ENCODE assay signal across 8 cellular contexts in the genomic region with DNA sequence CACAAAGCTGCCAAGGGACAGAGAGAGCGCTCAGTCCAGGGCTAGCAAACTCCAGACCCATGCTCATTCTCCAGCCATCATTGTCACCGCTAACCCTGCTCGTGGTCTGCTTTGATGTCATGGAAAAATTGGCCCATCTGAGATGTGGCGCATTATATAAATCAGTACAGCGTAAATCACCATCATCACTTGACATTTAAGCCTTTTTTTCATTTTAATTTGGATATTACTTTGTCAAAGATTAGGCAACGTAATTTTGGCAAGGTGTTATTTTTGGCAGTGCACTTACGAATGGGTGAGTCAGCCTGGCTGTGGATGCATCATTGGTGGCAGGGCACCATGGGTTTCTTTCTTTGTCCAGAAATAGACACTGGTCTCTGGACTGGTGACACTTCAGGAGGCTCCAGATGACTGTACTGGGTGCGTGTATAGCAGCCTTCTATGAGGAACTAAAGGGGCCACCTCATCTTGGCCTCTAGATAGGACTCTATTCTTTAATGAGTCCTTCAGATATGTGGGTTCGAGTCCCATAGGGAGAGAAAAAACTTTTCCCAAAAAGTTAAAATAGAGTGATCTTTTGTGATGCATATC.
DNase-seq lines count a peak whose midpoint lies in the region; ATAC-seq and TF ChIP-seq lines count a peak whose summit lies in the region.

No MANE protein-coding gene starts in this region.

- no peak overlapping the region for H2AFZ ChIP-seq in DND-41 (ENCODE audit: low read depth, low read length)

- peaks cover 82% of the 10 kb centered on the region for H3K36me3 ChIP-seq in DND-41 (ENCODE audit: insufficient read depth, low read length)
- no peaks in the 10 kb centered on the region for H3K36me3 ChIP-seq in endocrine pancreas (ENCODE audit: control insufficient read depth, insufficient read depth, low read length)

- H4K20me1 ChIP-seq in DND-41 (ENCODE audit: insufficient read depth, low read length), result 0 out of 2 replicates have a peak, but pooled peaks cover 2% of the 10 kb centered on the region

- peaks cover 99% of the 10 kb centered on the region for H3K79me2 ChIP-seq in DND-41 (ENCODE audit: insufficient read depth, low read length)

- no peak for TF ChIP-seq CTCF in DND-41 (IDR thresholded peaks at IDR 0.05; ENCODE audit: borderline replicate concordance, extremely low read depth, low read length, poor library complexity, severe bottlenecking)

- peak overlapping the region; percentile 61 for H3K27ac ChIP-seq in DND-41 (ENCODE audit: low read length)

- ATAC-seq in DND-41 (ENCODE audit: insufficient read depth, low read depth) (no peak), GM21381 (IDR thresholded peaks at IDR 0.05; ENCODE audit: unreplicated experiment) (peak; percentile 65)

- H3K27me3 ChIP-seq in DND-41 (ENCODE audit: insufficient read depth, low read length, poor library complexity) (no peaks in the 10 kb centered on the region), endocrine pancreas (ENCODE audit: control insufficient read depth, insufficient read depth, low read length) (no peaks in the 10 kb centered on the region)

- no peaks in the 10 kb centered on the region for H3K9me3 ChIP-seq in DND-41 (ENCODE audit: insufficient read depth, low read length, severe bottlenecking)
- no peaks in the 10 kb centered on the region for H3K9me3 ChIP-seq in endocrine pancreas (ENCODE audit: control insufficient read depth, low read length)

- H3K4me1 ChIP-seq in DND-41 (ENCODE audit: insufficient read depth, low read length), result peaks cover 88% of the 10 kb centered on the region
- H3K4me1 ChIP-seq in endocrine pancreas (ENCODE audit: control insufficient read depth, insufficient read depth, low read length), result no peaks in the 10 kb centered on the region

- H3K9ac ChIP-seq in DND-41 (ENCODE audit: low read depth, low read length) (no peak overlapping the region), endocrine pancreas (ENCODE audit: control insufficient read depth, insufficient read depth, low read length) (peak overlapping the region; percentile 6)

- no peak overlapping the region for H3K4me3 ChIP-seq in DND-41 (ENCODE audit: low read depth in 1 of 2, low read length in 2 of 2)
- no peak overlapping the region for H3K4me3 ChIP-seq in endocrine pancreas (ENCODE audit: control insufficient read depth, insufficient read depth, low read length)

- DNase-seq in DND-41 (no peak), HS-27A (ENCODE audit: low read depth) (peak; percentile 45), epidermal melanocyte (ENCODE audit: insufficient read length, low spot score) (no peak), posterior vena cava (ENCODE audit: low spot score) (no peak), NCI-H1436 treated with DMSO at 0.1 percent for 48 hours (lab: John Stamatoyannopoulos, UW) (no peak), NCI-H69 (lab: John Stamatoyannopoulos, UW) (no peak)

- intact Hi-C loops in posterior vena cava (cut with DNase I), result no loop called here

- H3K4me2 ChIP-seq in DND-41 (ENCODE audit: insufficient read depth, low read length), result no peak overlapping the region
